Comparison of ENCODE assay signal across 1 cellular context in genomic region chr10:91603173-91603572, GRCh38.
TF ChIP-seq lines count a peak whose summit lies in the region.

No MANE protein-coding gene starts in this region.

TF ChIP-seq in endothelial cell of umbilical vein, 7 proteins besides CTCF, POLR2A, EP300 and RAD21:
- no peak for TF ChIP-seq MYC (IDR thresholded peaks at IDR 0.05; ENCODE audit: low read depth, low read length)
- TF ChIP-seq FOS (IDR thresholded peaks at IDR 0.05; ENCODE audit: borderline replicate concordance, insufficient read depth, low read length) = no peak
- TF ChIP-seq POLR2AphosphoS5 (IDR thresholded peaks at IDR 0.05; ENCODE audit: insufficient read depth, low read depth, low read length) = no peak
- TF ChIP-seq JUN (IDR thresholded peaks at IDR 0.05; ENCODE audit: borderline replicate concordance, insufficient read depth, insufficient read length, low read depth) = no peak
- TF ChIP-seq EZH2 (IDR thresholded peaks at IDR 0.05; ENCODE audit: borderline replicate concordance, low read depth, low read length, severe bottlenecking) = no peak
- TF ChIP-seq GATA2 (IDR thresholded peaks at IDR 0.05; ENCODE audit: insufficient read depth, insufficient read length, low read depth, low read length) = no peak
- no peak for TF ChIP-seq MAX (IDR thresholded peaks at IDR 0.05; ENCODE audit: insufficient read depth, insufficient read length)
